In genomic region chr10:4215485-4215884, GRCh38 we compare ENCODE assay signal across 1 cellular context.
TF ChIP-seq lines count a peak whose summit lies in the region.

No MANE protein-coding gene starts in this region.

TF ChIP-seq in GM12878, 131 proteins besides CTCF, POLR2A, EP300 and RAD21 (continued from another document):
- TF ChIP-seq USF2 (IDR thresholded peaks at IDR 0.05; ENCODE audit: borderline replicate concordance, low read depth, low read length) (no peak), NR2C1 (IDR thresholded peaks at IDR 0.05) (no peak), MXI1 (IDR thresholded peaks at IDR 0.05; ENCODE audit: low read depth, low read length) (no peak)
